8 cellular contexts compared by ENCODE assay signal in genomic region chr12:39145175-39145999, GRCh38.
DNase-seq lines count a peak whose midpoint lies in the region; ATAC-seq and TF ChIP-seq lines count a peak whose summit lies in the region.

No MANE protein-coding gene starts in this region.

- H3K36me3 Mint-ChIP-seq in activated T-cell treated with anti-CD3 and anti-CD28 coated beads, Interleukin-2, amount 50 U/mL, for 24 hours (ENCODE audit: low read depth), result no peaks in the 10 kb centered on the region

- H3K9ac ChIP-seq in rectal smooth muscle tissue (ENCODE audit: low read length), result peak overlapping the region; percentile 4

- no peak overlapping the region for H3K27ac ChIP-seq in cardiac muscle cell
- no peak overlapping the region for H3K27ac ChIP-seq in rectal smooth muscle tissue (ENCODE audit: low read depth, low read length)

- peak overlapping the region; percentile 26 for H3K4me3 ChIP-seq in cardiac muscle cell
- H3K4me3 ChIP-seq in rectal smooth muscle tissue (ENCODE audit: low read length), result peak overlapping the region; percentile 78

- peaks cover 2% of the 10 kb centered on the region for H3K4me1 Mint-ChIP-seq in activated T-cell treated with anti-CD3 and anti-CD28 coated beads, Interleukin-2, amount 50 U/mL, for 24 hours (ENCODE audit: low read depth)

- peaks cover 41% of the 10 kb centered on the region for H3K27me3 Mint-ChIP-seq in activated T-cell treated with anti-CD3 and anti-CD28 coated beads, Interleukin-2, amount 50 U/mL, for 24 hours

- peak; percentile 43 for DNase-seq in activated T-cell treated with anti-CD3 and anti-CD28 coated beads, Interleukin-2, amount 50 U/mL, for 24 hours
- DNase-seq in cardiac muscle cell (ENCODE audit: low read depth in 1 of 2, low spot score in 1 of 2) (peak; percentile 5 to 58), NCI-H69 (lab: John Stamatoyannopoulos, UW) (no peak), NCI-H345 (lab: John Stamatoyannopoulos, UW) (no peak)

- peak; percentile 71 for ATAC-seq in GM18517 (IDR thresholded peaks at IDR 0.05; ENCODE audit: unreplicated experiment)
- peak; percentile 79 for ATAC-seq in HG03066 (IDR thresholded peaks at IDR 0.05; ENCODE audit: low read depth, unreplicated experiment)
- no peak for ATAC-seq in GM19455 (IDR thresholded peaks at IDR 0.05; ENCODE audit: unreplicated experiment)

- peak; percentile 77 for TF ChIP-seq CTCF in cardiac muscle cell (IDR thresholded peaks at IDR 0.05; ENCODE audit: low read depth, low read length)

- no peaks in the 10 kb centered on the region for H3K9me3 ChIP-seq in cardiac muscle cell (ENCODE audit: low read depth)

- H3K9me3 Mint-ChIP-seq in activated T-cell treated with anti-CD3 and anti-CD28 coated beads, Interleukin-2, amount 50 U/mL, for 24 hours, result peaks cover 23% of the 10 kb centered on the region

- H3K4me1 ChIP-seq in cardiac muscle cell (ENCODE audit: low read depth) (no peaks in the 10 kb centered on the region), rectal smooth muscle tissue (ENCODE audit: control insufficient read depth, insufficient read depth, low read length) (no peaks in the 10 kb centered on the region)

- H3K27me3 ChIP-seq in cardiac muscle cell (peaks cover 52% of the 10 kb centered on the region), rectal smooth muscle tissue (ENCODE audit: control insufficient read depth, insufficient read depth, low read length) (no peaks in the 10 kb centered on the region)

- no peaks in the 10 kb centered on the region for H3K36me3 ChIP-seq in cardiac muscle cell
- H3K36me3 ChIP-seq in rectal smooth muscle tissue (ENCODE audit: control insufficient read depth, insufficient read depth, low read length), result no peaks in the 10 kb centered on the region

- H3K27ac Mint-ChIP-seq in activated T-cell treated with anti-CD3 and anti-CD28 coated beads, Interleukin-2, amount 50 U/mL, for 24 hours, result no peak overlapping the region

- peak overlapping the region; percentile 46 for H3K4me3 Mint-ChIP-seq in activated T-cell treated with anti-CD3 and anti-CD28 coated beads, Interleukin-2, amount 50 U/mL, for 24 hours

Comparison
In these comparisons a context has a peak if more than half of its experiments do, and no peak if none do; other contexts are left out.
1. DNase-seq: peak in activated T-cell treated with anti-CD3 and anti-CD28 coated beads, Interleukin-2, amount 50 U/mL, for 24 hours (single experiment) and cardiac muscle cell (2 of 2); none in NCI-H69 (single experiment) and NCI-H345 (single experiment).